8 cellular contexts compared by ENCODE assay signal in the genomic region with DNA sequence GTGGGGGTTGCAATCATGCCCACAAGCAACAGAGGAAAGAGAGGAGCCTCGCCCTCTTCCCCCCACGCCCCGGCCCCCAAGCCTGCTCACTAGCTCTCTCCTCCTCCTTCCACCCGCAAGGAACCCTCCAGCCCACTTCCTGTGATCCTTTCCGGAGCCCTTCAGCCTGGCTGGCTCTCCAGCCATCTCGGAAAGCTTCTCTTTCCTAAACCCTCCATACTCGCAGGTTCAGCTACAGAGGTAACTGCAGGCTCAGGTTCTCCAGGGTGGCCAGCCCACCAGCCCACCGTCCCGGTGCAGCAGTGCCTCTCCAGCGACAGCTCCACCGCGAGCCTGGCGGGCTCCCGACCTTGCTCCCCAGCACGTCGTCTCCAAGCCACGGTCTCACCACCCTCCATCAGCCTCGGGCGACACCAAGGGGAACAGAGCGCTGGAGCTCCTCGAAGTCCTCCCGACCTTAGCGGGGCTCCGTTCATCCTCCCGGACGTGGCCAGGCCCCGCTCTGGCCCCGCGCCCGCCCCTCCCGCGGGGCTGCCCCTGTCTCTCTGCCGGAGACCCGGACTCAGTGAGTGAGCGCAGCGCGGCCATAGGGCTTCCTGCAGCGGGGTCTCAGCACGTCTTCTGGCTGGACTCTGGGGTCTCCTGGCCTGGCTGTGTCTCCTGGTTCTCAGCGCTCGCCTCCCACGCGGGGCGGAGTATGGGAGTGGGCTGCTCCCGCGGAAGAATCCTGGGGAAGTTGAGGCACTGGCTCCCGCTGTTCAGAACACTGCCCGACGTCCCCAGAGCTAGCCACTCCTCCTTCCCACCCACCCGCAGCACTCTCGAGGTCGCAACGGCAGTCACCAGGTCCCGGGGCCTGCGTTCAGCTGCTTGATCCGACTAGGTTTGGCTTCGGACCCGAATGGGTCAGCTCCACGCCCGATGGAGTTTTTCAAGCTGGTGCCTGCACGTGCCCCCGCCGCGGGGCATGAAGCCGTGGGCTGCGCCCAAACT. TPM values are rescaled to one million over a fixed set of nuclear protein-coding genes. Genes with fewer than 3 reads are reported as not detected.
A peak's percentile ranks its signal among the peaks of the same experiment; 100 is the strongest.
DNase-seq lines count a peak whose midpoint lies in the region; ATAC-seq, FAIRE-seq and TF ChIP-seq lines count a peak whose summit lies in the region.

No MANE protein-coding gene starts in this region.

- ATAC-seq in K562, result peak; percentile 84
- ATAC-seq in HG03095 (IDR thresholded peaks at IDR 0.05; ENCODE audit: unreplicated experiment), result no peak
- no peak for ATAC-seq in HG03460 (IDR thresholded peaks at IDR 0.05; ENCODE audit: unreplicated experiment)

- FAIRE-seq in K562 (lab: Jason Lieb, UNC), result no peak
- no peak for FAIRE-seq in keratinocyte (lab: Jason Lieb, UNC)

- H3K27ac Mint-ChIP-seq in Calu3 (ENCODE audit: unreplicated experiment), result no peak overlapping the region

- H3K36me3 ChIP-seq in K562 (ENCODE audit: control insufficient read depth, insufficient read depth, low read length), result no peaks in the 10 kb centered on the region
- H3K36me3 ChIP-seq in keratinocyte (ENCODE audit: control insufficient read depth in 2 of 2, extremely low read depth in 1 of 2, insufficient read depth in 2 of 2, low read length in 2 of 2), result no peaks in the 10 kb centered on the region

- peaks cover 53% of the 10 kb centered on the region for H3K27me3 Mint-ChIP-seq in Calu3 (ENCODE audit: unreplicated experiment)

- no peak overlapping the region for H3K4me3 Mint-ChIP-seq in Calu3 (ENCODE audit: low read depth, unreplicated experiment)

- no peak for TF ChIP-seq RAD21 in K562 (CRISPR knock-in tag; conservative IDR thresholded peaks at IDR 0.05 in 1 of 2, IDR thresholded peaks at IDR 0.05 in 1 of 2)

- H3K27me3 ChIP-seq in K562 (ENCODE audit: control insufficient read depth in 2 of 2, insufficient read depth in 2 of 2, low read length in 2 of 2) (no peaks in the 10 kb centered on the region), keratinocyte (ENCODE audit: control insufficient read depth, extremely low read depth, insufficient read depth, low read length) (peaks cover 36% of the 10 kb centered on the region)

- no peak for TF ChIP-seq CTCF in K562 (IDR thresholded peaks at IDR 0.05 in 2 of 3, conservative IDR thresholded peaks at IDR 0.05 in 1 of 3; ENCODE audit: insufficient read depth in 2 of 3, low read depth in 1 of 3, low read length in 3 of 3)
- TF ChIP-seq CTCF in keratinocyte (optimal IDR thresholded peaks at IDR 0.05 in 1 of 3, IDR thresholded peaks at IDR 0.05 in 1 of 3, conservative IDR thresholded peaks at IDR 0.05 in 1 of 3; ENCODE audit: extremely low read depth in 1 of 3, insufficient read depth in 2 of 3, low read length in 3 of 3), result no peak
- no peak for TF ChIP-seq CTCF in Calu3 (IDR thresholded peaks at IDR 0.05; ENCODE audit: unreplicated experiment)

- H4K20me1 ChIP-seq in K562 (replicated peaks; ENCODE audit: control insufficient read depth, insufficient read depth, low read length) (no peaks in the 10 kb centered on the region), keratinocyte (ENCODE audit: control insufficient read depth, extremely low read depth, insufficient read depth, low read length) (no peaks in the 10 kb centered on the region)

- DNase-seq in Daoy (ENCODE audit: low read depth) (peak; percentile 34), NOMO-1 (lab: John Stamatoyannopoulos, UW; ENCODE audit: unreplicated experiment in 2 of 2) (peak; percentile 33 to 46), K562 (ENCODE audit: extremely low read depth in 1 of 4, low spot score in 3 of 4) (peak in 2 of 4 experiments; percentile 31 to 36), keratinocyte (ENCODE audit: low read depth, low spot score) (no peak), Calu3 (no peak)
- DNase-seq in stimulated activated CD4-positive, alpha-beta T cell treated with anti-CD3 and anti-CD28 coated beads, Interleukin-2, amount 100 ng/mL, for 48 hours, result peak; percentile 7 to 23

- H3K79me2 ChIP-seq in K562 (ENCODE audit: control insufficient read depth, insufficient read depth, low read length) (no peaks in the 10 kb centered on the region), keratinocyte (ENCODE audit: control insufficient read depth, insufficient read depth, low read length) (no peaks in the 10 kb centered on the region)

- H3K9me1 ChIP-seq in K562 (ENCODE audit: control insufficient read depth, insufficient read depth, low read length) (no peaks in the 10 kb centered on the region), keratinocyte (ENCODE audit: control insufficient read depth, extremely low read depth, insufficient read depth, low read length) (no peaks in the 10 kb centered on the region)

- H3K36me3 Mint-ChIP-seq in Calu3 (ENCODE audit: insufficient read depth, unreplicated experiment), result no peaks in the 10 kb centered on the region

- no peak for TF ChIP-seq POLR2A in K562 (conservative IDR thresholded peaks at IDR 0.05)

- no TSS peak for BruUV-seq in K562 (replicated peaks; lab: Mats Ljungman, UMichigan)
- no TSS peak for BruUV-seq in Calu3 (replicated peaks; lab: Mats Ljungman, UMichigan)

- H3K27ac ChIP-seq in K562 (ENCODE audit: extremely low read depth, low read depth, low read length) (peak overlapping the region; percentile 54; the same call in 2 of the 3 replicates), keratinocyte (ENCODE audit: control insufficient read depth, insufficient read depth, low read length) (no peak overlapping the region)

- CTCF ChIA-PET in K562 (lab: Yijun Ruan, JAX; ENCODE audit: low intra/inter-chr PET ratio), result no interaction called here
- CTCF ChIA-PET in Calu3 (lab: Charles Lee), result no interaction called here

- no peak for TF ChIP-seq EP300 in K562 (IDR thresholded peaks at IDR 0.05; ENCODE audit: low read length)

- POLR2A ChIA-PET in K562 (lab: Yijun Ruan, JAX), result interaction anchor here (0.7 to 1.7 kb wide), 5 partner anchors 9 to 12 kb away, joined by 3 to 7 read pairs (median 4); no protein-coding TSS in a partner anchor

- no peaks in the 10 kb centered on the region for H3K9me3 ChIP-seq in K562 (replicated peaks; ENCODE audit: control insufficient read depth, insufficient read depth, low read depth, low read length)
- no peaks in the 10 kb centered on the region for H3K9me3 ChIP-seq in keratinocyte (ENCODE audit: control insufficient read depth, low read depth, low read length)

- H3K9ac ChIP-seq in K562 (ENCODE audit: insufficient read depth in 1 of 2, low read depth in 2 of 2, low read length in 2 of 2) (peak overlapping the region; percentile 41 to 92; a peak in 3 of 4 replicates), keratinocyte (ENCODE audit: control insufficient read depth, extremely low read depth, insufficient read depth, low read length) (no peak overlapping the region)

- intact Hi-C loops in K562 (cut with micrococcal nuclease), result no loop called here
- intact Hi-C loops in Calu3 (cut with micrococcal nuclease; ENCODE audit: unreplicated experiment), result no loop called here

- peak overlapping the region; percentile 29 for H3K4me3 ChIP-seq in K562
- H3K4me3 ChIP-seq in keratinocyte (ENCODE audit: control insufficient read depth in 2 of 3, extremely low read depth in 1 of 3, insufficient read depth in 2 of 3, low read depth in 1 of 3, low read length in 3 of 3), result peak overlapping the region in 1 of 3 experiments; percentile 38

- in situ Hi-C loops in K562 (cut with MboI), result no loop called here

- no peaks in the 10 kb centered on the region for H3K9me3 Mint-ChIP-seq in Calu3 (ENCODE audit: low read depth, unreplicated experiment)

- H3K4me2 ChIP-seq in K562 (ENCODE audit: insufficient read depth, low read length) (peak overlapping the region; percentile 77), keratinocyte (ENCODE audit: control insufficient read depth, extremely low read depth, insufficient read depth, low read depth, low read length) (peak overlapping the region; percentile 66)

- no peaks in the 10 kb centered on the region for H3K4me1 Mint-ChIP-seq in Calu3 (ENCODE audit: low read depth, unreplicated experiment)

- H2AFZ ChIP-seq in K562 (ENCODE audit: low read depth, low read length) (peak overlapping the region; percentile 95), keratinocyte (ENCODE audit: control insufficient read depth, low read length) (peak overlapping the region; percentile 76)

- WGBS in K562 (ENCODE audit: insufficient coverage, low coverage, missing lambda C conversion rate), result 64% methylated on average over 20 of the region's 66 CpGs

- dilution Hi-C loops in keratinocyte (cut with MboI; ENCODE audit: extremely low pct_ligation_motif_present, low sequenced_read_pairs), result no loop called here

- H3K4me1 ChIP-seq in K562 (replicated peaks in 1 of 2; ENCODE audit: control insufficient read depth in 2 of 2, insufficient read depth in 2 of 2, low read length in 2 of 2), result peaks cover 0 to 15% of the 10 kb centered on the region in 2 experiments; a peak in 3 of 5 replicates
- H3K4me1 ChIP-seq in keratinocyte (ENCODE audit: control insufficient read depth, extremely low read depth, insufficient read depth, low read length), result peaks cover 3% of the 10 kb centered on the region

RNA-seq across cellular contexts. Expression of a gene that starts 12.8 kb away (rescaled TPM):
- not detected in 2 replicates for total RNA-seq in Daoy (2014; rRNA removed; shearing (Covaris generic))
- total RNA-seq in K562 (2011; cell fraction: chromatin; rRNA removed; ENCODE audit: low replicate concordance), result not detected in 2 replicates
- total RNA-seq in K562 (2011; cell fraction: nucleolus; rRNA removed), result not detected in 2 replicates
- total RNA-seq in K562 (2011; cell fraction: nucleoplasm; rRNA removed), result not detected in 2 replicates
- total RNA-seq in K562 (2014; rRNA removed) (not detected in 2 replicates), K562 (2014; rRNA removed; fragmentation: Illumina TruSeq; extraction: Trizol) (not detected in 2 replicates), K562 (2015; rRNA removed; fragmentation: Illumina TruSeq; extraction: Trizol) (not detected in 2 replicates), K562 (2021) (not detected in 2 replicates), Calu3 (2022) (not detected in 2 replicates)
- polyA plus RNA-seq in K562 (2011; rRNA removed) (not detected in 2 replicates), K562 (2014; fragmentation: Illumina TruSeq; extraction: Trizol) (not detected in 2 replicates), K562 (2014; fragmentation: Nextera tagmentation; extraction: Ambion mirVana) (not detected), K562 (2014; rRNA removed) (not detected in 2 replicates), keratinocyte (not detected in 3 replicates)
- polyA plus RNA-seq in K562 (2011; cell fraction: cytosol; rRNA removed), result not detected in 2 replicates
- not detected in 2 replicates for polyA plus RNA-seq in K562 (2011; cell fraction: nucleus; rRNA removed)
- not detected in 2 replicates for polyA plus RNA-seq in K562 (2012)
- not detected in 2 replicates for polyA minus RNA-seq in K562 (2011; rRNA and poly(A)+ RNA removed)
- not detected in 2 replicates for polyA minus RNA-seq in K562 (2011; cell fraction: cytosol; rRNA and poly(A)+ RNA removed)
- polyA minus RNA-seq in K562 (2011; cell fraction: nucleus; rRNA and poly(A)+ RNA removed), result not detected in 2 replicates
- not detected for polyA plus RNA-seq in keratinocyte (2011; ENCODE audit: low read depth)
- polyA plus RNA-seq in keratinocyte (2011; cell fraction: cytosol; rRNA removed), result not detected in 2 replicates
- polyA plus RNA-seq in keratinocyte (2011; cell fraction: nucleus; rRNA removed), result not detected in 2 replicates
- not detected in 2 replicates for polyA plus RNA-seq in keratinocyte (2012; ENCODE audit: low replicate concordance)
- polyA minus RNA-seq in keratinocyte, result not detected in 3 replicates
- polyA minus RNA-seq in keratinocyte (2011; cell fraction: cytosol; rRNA and poly(A)+ RNA removed), result not detected
- polyA minus RNA-seq in keratinocyte (2011; cell fraction: nucleus; rRNA and poly(A)+ RNA removed), result not detected in 2 replicates

RNA-seq across cellular contexts. Expression of a gene that starts 16.8 kb away (rescaled TPM):
- not detected in 2 replicates for total RNA-seq in Daoy (2014; rRNA removed; shearing (Covaris generic))
- total RNA-seq in K562 (2011; cell fraction: chromatin; rRNA removed; ENCODE audit: low replicate concordance), result not detected in 2 replicates
- not detected in 2 replicates for total RNA-seq in K562 (2011; cell fraction: nucleolus; rRNA removed)
- total RNA-seq in K562 (2011; cell fraction: nucleoplasm; rRNA removed), result not detected in 2 replicates
- total RNA-seq in K562 (2014; rRNA removed), result not detected in 2 replicates
- not detected in 2 replicates for total RNA-seq in K562 (2014; rRNA removed; fragmentation: Illumina TruSeq; extraction: Trizol)
- total RNA-seq in K562 (2015; rRNA removed; fragmentation: Illumina TruSeq; extraction: Trizol), result not detected in 2 replicates
- not detected in 2 replicates for total RNA-seq in K562 (2021)
- polyA plus RNA-seq in K562 (2011; rRNA removed), result not detected in 2 replicates
- polyA plus RNA-seq in K562 (2011; cell fraction: cytosol; rRNA removed), result 0.01 TPM in 1 of 2 replicates, not detected in the other
- not detected in 2 replicates for polyA plus RNA-seq in K562 (2011; cell fraction: nucleus; rRNA removed)
- polyA plus RNA-seq in K562 (2012), result 0.03 TPM in 1 of 2 replicates, not detected in the other
- not detected in 2 replicates for polyA plus RNA-seq in K562 (2014; fragmentation: Illumina TruSeq; extraction: Trizol)
- not detected for polyA plus RNA-seq in K562 (2014; fragmentation: Nextera tagmentation; extraction: Ambion mirVana)
- not detected in 2 replicates for polyA plus RNA-seq in K562 (2014; rRNA removed)
- not detected in 2 replicates for polyA minus RNA-seq in K562 (2011; rRNA and poly(A)+ RNA removed)
- not detected in 2 replicates for polyA minus RNA-seq in K562 (2011; cell fraction: cytosol; rRNA and poly(A)+ RNA removed)
- polyA minus RNA-seq in K562 (2011; cell fraction: nucleus; rRNA and poly(A)+ RNA removed), result not detected in 2 replicates
- not detected in 3 replicates for polyA plus RNA-seq in keratinocyte
- not detected for polyA plus RNA-seq in keratinocyte (2011; ENCODE audit: low read depth)
- polyA plus RNA-seq in keratinocyte (2011; cell fraction: cytosol; rRNA removed), result not detected in 2 replicates
- not detected in 2 replicates for polyA plus RNA-seq in keratinocyte (2011; cell fraction: nucleus; rRNA removed)
- not detected in 2 replicates for polyA plus RNA-seq in keratinocyte (2012; ENCODE audit: low replicate concordance)
- polyA minus RNA-seq in keratinocyte, result not detected in 3 replicates
- not detected for polyA minus RNA-seq in keratinocyte (2011; cell fraction: cytosol; rRNA and poly(A)+ RNA removed)
- not detected in 2 replicates for polyA minus RNA-seq in keratinocyte (2011; cell fraction: nucleus; rRNA and poly(A)+ RNA removed)
- total RNA-seq in Calu3 (2022), result not detected in 2 replicates

RNA-seq across cellular contexts. Expression of a gene that starts 31.7 kb away (rescaled TPM):
- 0.63 and 0.86 TPM in 2 replicates for total RNA-seq in Daoy (2014; rRNA removed; shearing (Covaris generic))
- total RNA-seq in K562 (2011; cell fraction: chromatin; rRNA removed; ENCODE audit: low replicate concordance), result 18.4 and 34.5 TPM in 2 replicates
- total RNA-seq in K562 (2011; cell fraction: nucleolus; rRNA removed), result 12.9 and 13.0 TPM in 2 replicates
- total RNA-seq in K562 (2011; cell fraction: nucleoplasm; rRNA removed), result 19.7 and 31.4 TPM in 2 replicates
- 0.95 and 2.8 TPM in 2 replicates for total RNA-seq in K562 (2014; rRNA removed)
- total RNA-seq in K562 (2014; rRNA removed; fragmentation: Illumina TruSeq; extraction: Trizol), result 1.0 and 1.1 TPM in 2 replicates
- 1.4 and 1.8 TPM in 2 replicates for total RNA-seq in K562 (2015; rRNA removed; fragmentation: Illumina TruSeq; extraction: Trizol)
- total RNA-seq in K562 (2021), result 5.2 and 5.3 TPM in 2 replicates
- 2.0 and 3.3 TPM in 2 replicates for polyA plus RNA-seq in K562 (2011; rRNA removed)
- polyA plus RNA-seq in K562 (2011; cell fraction: cytosol; rRNA removed), result 1.8 and 2.2 TPM in 2 replicates
- 26.8 and 38.9 TPM in 2 replicates for polyA plus RNA-seq in K562 (2011; cell fraction: nucleus; rRNA removed)
- polyA plus RNA-seq in K562 (2012), result 6.8 and 12.3 TPM in 2 replicates
- polyA plus RNA-seq in K562 (2014; fragmentation: Illumina TruSeq; extraction: Trizol), result 4.4 and 5.1 TPM in 2 replicates
- 1 to 10 TPM in 1 of 2 experiments, under 1 TPM in 1; 0.93 to 1.6 TPM for polyA plus RNA-seq in K562 (2014; fragmentation: Nextera tagmentation; extraction: Ambion mirVana)
- 4.4 and 6.2 TPM in 2 replicates for polyA plus RNA-seq in K562 (2014; rRNA removed)
- 1.0 and 1.4 TPM in 2 replicates for polyA minus RNA-seq in K562 (2011; rRNA and poly(A)+ RNA removed)
- 1.4 and 1.5 TPM in 2 replicates for polyA minus RNA-seq in K562 (2011; cell fraction: cytosol; rRNA and poly(A)+ RNA removed)
- 2.9 and 3.9 TPM in 2 replicates for polyA minus RNA-seq in K562 (2011; cell fraction: nucleus; rRNA and poly(A)+ RNA removed)
- 0.71 to 1.3 TPM (median 1.1 TPM) in 3 replicates for polyA plus RNA-seq in keratinocyte
- 0.12 TPM for polyA plus RNA-seq in keratinocyte (2011; ENCODE audit: low read depth)
- polyA plus RNA-seq in keratinocyte (2011; cell fraction: cytosol; rRNA removed), result 0.62 and 1.8 TPM in 2 replicates
- 4.3 and 5.5 TPM in 2 replicates for polyA plus RNA-seq in keratinocyte (2011; cell fraction: nucleus; rRNA removed)
- polyA plus RNA-seq in keratinocyte (2012; ENCODE audit: low replicate concordance), result 0.96 and 1.9 TPM in 2 replicates
- 0.53 to 2.7 TPM (median 1.1 TPM) in 3 replicates for polyA minus RNA-seq in keratinocyte
- polyA minus RNA-seq in keratinocyte (2011; cell fraction: cytosol; rRNA and poly(A)+ RNA removed), result 1.7 TPM
- polyA minus RNA-seq in keratinocyte (2011; cell fraction: nucleus; rRNA and poly(A)+ RNA removed), result 0.70 and 0.84 TPM in 2 replicates
- 7.2 and 7.9 TPM in 2 replicates for total RNA-seq in Calu3 (2022)

RNA-seq across cellular contexts. Expression of a gene that starts 38.4 kb away (rescaled TPM):
- 6.9 and 10.6 TPM in 2 replicates for total RNA-seq in Daoy (2014; rRNA removed; shearing (Covaris generic))
- total RNA-seq in K562 (2011; cell fraction: chromatin; rRNA removed; ENCODE audit: low replicate concordance), result 5.1 and 15.0 TPM in 2 replicates
- 14.6 and 14.7 TPM in 2 replicates for total RNA-seq in K562 (2011; cell fraction: nucleolus; rRNA removed)
- total RNA-seq in K562 (2011; cell fraction: nucleoplasm; rRNA removed), result 13.1 and 14.4 TPM in 2 replicates
- total RNA-seq in K562 (2014; rRNA removed) (15.4 and 18.4 TPM in 2 replicates), K562 (2014; rRNA removed; fragmentation: Illumina TruSeq; extraction: Trizol) (7.2 and 7.6 TPM in 2 replicates), K562 (2015; rRNA removed; fragmentation: Illumina TruSeq; extraction: Trizol) (10.1 and 11.6 TPM in 2 replicates), K562 (2021) (17.3 and 17.6 TPM in 2 replicates), Calu3 (2022) (11.1 and 15.6 TPM in 2 replicates)
- polyA plus RNA-seq in K562 (2011; rRNA removed) (14.7 and 17.0 TPM in 2 replicates), K562 (2014; fragmentation: Illumina TruSeq; extraction: Trizol) (23.3 TPM in 2 replicates), K562 (2014; fragmentation: Nextera tagmentation; extraction: Ambion mirVana) (10 to 100 TPM; 48.7 to 60.0 TPM), K562 (2014; rRNA removed) (16.0 and 20.6 TPM in 2 replicates), keratinocyte (21.3 to 28.7 TPM (median 24.4 TPM) in 3 replicates)
- 20.0 and 29.0 TPM in 2 replicates for polyA plus RNA-seq in K562 (2011; cell fraction: cytosol; rRNA removed)
- 34.9 and 41.5 TPM in 2 replicates for polyA plus RNA-seq in K562 (2011; cell fraction: nucleus; rRNA removed)
- 24.2 and 24.4 TPM in 2 replicates for polyA plus RNA-seq in K562 (2012)
- 5.0 and 7.7 TPM in 2 replicates for polyA minus RNA-seq in K562 (2011; rRNA and poly(A)+ RNA removed)
- 7.2 and 10.2 TPM in 2 replicates for polyA minus RNA-seq in K562 (2011; cell fraction: cytosol; rRNA and poly(A)+ RNA removed)
- 3.2 and 3.9 TPM in 2 replicates for polyA minus RNA-seq in K562 (2011; cell fraction: nucleus; rRNA and poly(A)+ RNA removed)
- polyA plus RNA-seq in keratinocyte (2011; ENCODE audit: low read depth), result 9.5 TPM
- 20.6 and 27.5 TPM in 2 replicates for polyA plus RNA-seq in keratinocyte (2011; cell fraction: cytosol; rRNA removed)
- 14.3 and 15.3 TPM in 2 replicates for polyA plus RNA-seq in keratinocyte (2011; cell fraction: nucleus; rRNA removed)
- polyA plus RNA-seq in keratinocyte (2012; ENCODE audit: low replicate concordance), result 23.5 and 34.8 TPM in 2 replicates
- 15.2 to 24.3 TPM (median 19.3 TPM) in 3 replicates for polyA minus RNA-seq in keratinocyte
- 27.6 TPM for polyA minus RNA-seq in keratinocyte (2011; cell fraction: cytosol; rRNA and poly(A)+ RNA removed)
- 3.9 and 5.9 TPM in 2 replicates for polyA minus RNA-seq in keratinocyte (2011; cell fraction: nucleus; rRNA and poly(A)+ RNA removed)

Comparison
In these comparisons a context has a peak if more than half of its experiments do, and no peak if none do; other contexts are left out.
1. DNase-seq: peak in Daoy (single experiment), NOMO-1 (2 of 2) and stimulated activated CD4-positive, alpha-beta T cell treated with anti-CD3 and anti-CD28 coated beads, Interleukin-2, amount 100 ng/mL, for 48 hours (2 of 2); none in keratinocyte (single experiment) and Calu3 (single experiment).